1 cellular context compared by ENCODE assay signal in genomic region chr17:16438557-16439302, GRCh38.
TF ChIP-seq lines count a peak whose summit lies in the region.

No MANE protein-coding gene starts in this region.

TF ChIP-seq in HepG2, 621 proteins besides CTCF, POLR2A, EP300 and RAD21 (continued from another document and continues in another):
- TF ChIP-seq DMTF1 (CRISPR knock-in tag; IDR thresholded peaks at IDR 0.05) (peak; percentile 43; the same call in 1 of the 2 replicates), ZC3H13 (CRISPR knock-in tag; IDR thresholded peaks at IDR 0.05) (peak; percentile 62; the same call in 1 of the 2 replicates), MTF2 (CRISPR knock-in tag; IDR thresholded peaks at IDR 0.05; ENCODE audit: borderline replicate concordance) (no peak), ZBTB10 (CRISPR knock-in tag; IDR thresholded peaks at IDR 0.05; ENCODE audit: borderline replicate concordance) (peak; percentile 61; the same call in 1 of the 2 replicates), ZNF142 (CRISPR knock-in tag; IDR thresholded peaks at IDR 0.05) (peak; percentile 11; the same call in 1 of the 2 replicates), SIN3A (IDR thresholded peaks at IDR 0.05; ENCODE audit: borderline replicate concordance, low read depth, low read length) (peak; percentile 86), RARG (CRISPR knock-in tag; IDR thresholded peaks at IDR 0.05; ENCODE audit: low read depth) (no peak), ZFP62 (CRISPR knock-in tag; IDR thresholded peaks at IDR 0.05) (0 out of 2 replicates have a peak, but pooled peaks have one; percentile 11), ZNF562 (CRISPR knock-in tag; IDR thresholded peaks at IDR 0.05; ENCODE audit: borderline replicate concordance) (no peak), ZFP82 (CRISPR knock-in tag; IDR thresholded peaks at IDR 0.05; ENCODE audit: borderline replicate concordance) (0 out of 2 replicates have a peak, but pooled peaks have one; percentile 80), ZXDC (CRISPR knock-in tag; IDR thresholded peaks at IDR 0.05) (peak; percentile 99), KDM5A (IDR thresholded peaks at IDR 0.05; ENCODE audit: borderline replicate concordance, low read length) (peak; percentile 74; the same call in 1 of the 2 replicates), ZFP90 (CRISPR knock-in tag; IDR thresholded peaks at IDR 0.05; ENCODE audit: borderline replicate concordance) (peak; percentile 71), ZBTB42 (CRISPR knock-in tag; IDR thresholded peaks at IDR 0.05) (no peak), PCBP1 (IDR thresholded peaks at IDR 0.05; ENCODE audit: borderline replicate concordance, low read depth, low read length) (0 out of 2 replicates have a peak, but pooled peaks have one; percentile 74), SKIL (CRISPR knock-in tag; IDR thresholded peaks at IDR 0.05; ENCODE audit: borderline replicate concordance) (no peak), ATF3 (CRISPR knock-in tag; IDR thresholded peaks at IDR 0.05) (no peak), CREB3 (CRISPR knock-in tag; IDR thresholded peaks at IDR 0.05) (peak; percentile 20; the same call in 1 of the 2 replicates), ZNF773 (CRISPR knock-in tag; IDR thresholded peaks at IDR 0.05; ENCODE audit: borderline replicate concordance) (no peak; the same call in 1 of the 2 replicates), HNF1A (IDR thresholded peaks at IDR 0.05; ENCODE audit: low read depth) (no peak), HNF1A (CRISPR knock-in tag; IDR thresholded peaks at IDR 0.05; ENCODE audit: borderline replicate concordance) (peak; percentile 63; the same call in 1 of the 2 replicates), HDAC1 (CRISPR knock-in tag; IDR thresholded peaks at IDR 0.05) (peak; percentile 66), ZMYM3 (CRISPR knock-in tag; IDR thresholded peaks at IDR 0.05) (peak; percentile 27; the same call in 1 of the 2 replicates), NFKBIZ (CRISPR knock-in tag; IDR thresholded peaks at IDR 0.05) (no peak), ZNF18 (CRISPR knock-in tag; IDR thresholded peaks at IDR 0.05; ENCODE audit: insufficient replicate concordance) (no peak), HNRNPLL (IDR thresholded peaks at IDR 0.05; ENCODE audit: low read depth, low read length, poor library complexity, severe bottlenecking) (peak; percentile 48), ZIK1 (CRISPR knock-in tag; IDR thresholded peaks at IDR 0.05; ENCODE audit: borderline replicate concordance, low read depth) (no peak), ZNF7 (CRISPR knock-in tag; IDR thresholded peaks at IDR 0.05) (no peak), CAMTA2 (CRISPR knock-in tag; IDR thresholded peaks at IDR 0.05; ENCODE audit: borderline replicate concordance) (no peak), FOXK1 (CRISPR knock-in tag; IDR thresholded peaks at IDR 0.05; ENCODE audit: borderline replicate concordance, low read depth) (peak; percentile 52), RNF2 (conservative IDR thresholded peaks at IDR 0.05; ENCODE audit: low read depth) (peak; percentile 58)
